Comparison of ENCODE assay signal across 20 cellular contexts in the genomic region with DNA sequence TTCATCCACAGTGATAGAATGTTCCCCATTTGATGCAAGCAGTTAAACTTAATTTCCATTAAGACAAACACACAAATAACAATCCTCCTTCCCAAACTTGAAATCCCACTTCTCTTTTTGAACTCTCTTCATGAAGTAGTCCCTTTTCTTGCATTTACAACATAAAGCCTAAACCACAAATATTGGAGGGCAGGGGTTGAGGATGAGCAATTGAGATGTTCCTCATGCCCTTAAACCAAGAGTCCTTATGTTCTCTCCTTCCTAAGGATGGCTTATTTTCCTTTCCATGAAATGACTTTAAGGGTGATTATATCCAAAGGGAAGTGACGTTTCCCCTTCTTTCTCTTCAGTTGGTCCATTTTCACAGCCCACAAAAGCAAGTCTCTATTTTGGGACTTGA.
"Had no signal": no experiment of that assay in that cellular context is flagged by ENCODE, and none has a peak within 500 bp of the region (broad histone marks: within the 10 kb centered on the region; RNA-seq: fewer than 3 reads in every experiment).

No MANE protein-coding gene starts in this region.

- H3K9me2 ChIP-seq: SK-N-SH had no signal

- ATAC-seq: activated CD8-positive, alpha-beta T cell treated with anti-CD3 and anti-CD28 coated beads, Interleukin-2, amount 10 ng/mL, durations not matched to agents 7 days and 5 days; K562 had no signal

- H3K9me3 ChIP-seq: adrenal gland, SJCRH30, SK-N-SH had no signal

- H3K27ac ChIP-seq: adrenal gland, SJCRH30, WERI-Rb-1 had no signal

- H3K4me3 ChIP-seq: adrenal gland, K562, SJCRH30 had no signal

- H3K9ac ChIP-seq: SK-N-SH had no signal

- DNase-seq: activated CD4-positive, alpha-beta T cell treated with anti-CD3 and anti-CD28 coated beads for 4 hours; activated CD8-positive, alpha-beta memory T cell treated with anti-CD3 and anti-CD28 coated beads, Interleukin-2, amount 50 U/mL, for 48 hours; activated CD8-positive, alpha-beta T cell treated with anti-CD3 and anti-CD28 coated beads, Interleukin-2, amount 10 ng/mL, durations not matched to agents 7 days and 5 days; activated naive CD4-positive, alpha-beta T cell treated with anti-CD3 and anti-CD28 coated beads, Interleukin-2, amount 50 U/mL, for 16 hours; activated naive CD8-positive, alpha-beta T cell treated with anti-CD3 and anti-CD28 coated beads, Interleukin-2, amount 10 ng/mL, durations not matched to agents 7 days and 5 days; activated T-cell treated with anti-CD3 and anti-CD28 coated beads, Interleukin-2, amount 50 U/mL, for 1 hour; adrenal gland; aorta; central memory CD4-positive, alpha-beta T cell; Karpas-422; MM.1S; NCI-H1092 treated with DMSO at 0.1 percent for 48 hours; NCI-H1417 treated with DMSO at 0.1 percent for 48 hours; NCI-H2029; NCI-H510A treated with DMSO at 0.1 percent for 48 hours; SJCRH30; SK-N-SH; T-helper 1 cell; WERI-Rb-1 had no signal

- H3K27me3 ChIP-seq: adrenal gland, SJCRH30 had no signal

- H3K36me3 ChIP-seq: adrenal gland, SJCRH30, WERI-Rb-1 had no signal

- H3K4me2 ChIP-seq: SK-N-SH had no signal

- H3K4me1 ChIP-seq: SJCRH30 had no signal
